ENCODE assay signal across 9 cellular contexts in genomic region chr12:132272706-132273105, GRCh38. TPM values are rescaled to one million over a fixed set of nuclear protein-coding genes. Genes with fewer than 3 reads are reported as not detected.
"Had no signal": no experiment of that assay in that cellular context is flagged by ENCODE, and none has a peak within 500 bp of the region (broad histone marks: within the 10 kb centered on the region; RNA-seq: fewer than 3 reads in every experiment).

No MANE protein-coding gene starts in this region.

- H3K4me3 ChIP-seq: GM23248, K562 had no signal

- H2AFZ ChIP-seq: GM23248 had no signal

- H3K27ac ChIP-seq: GM23248 had no signal

- H3K9me3 Mint-ChIP-seq: H9 had no signal

- H3K9ac ChIP-seq: GM23248 had no signal

- H3K27ac Mint-ChIP-seq: H9 had no signal

- DNase-seq: GM23248, H9, HCEC 1CT, IMR-90 had no signal

- ATAC-seq: K562 had no signal

- FAIRE-seq: H1, H54, HTR-8/SVneo, K562 had no signal

- H3K4me3 Mint-ChIP-seq: H9 had no signal

RNA-seq across cellular contexts. Expression of gene GALNT9, which starts 56.7 kb away (rescaled TPM):
- total RNA-seq: HT-29, K562 had no signal
- polyA plus RNA-seq: K562 had no signal
